In the genomic region with DNA sequence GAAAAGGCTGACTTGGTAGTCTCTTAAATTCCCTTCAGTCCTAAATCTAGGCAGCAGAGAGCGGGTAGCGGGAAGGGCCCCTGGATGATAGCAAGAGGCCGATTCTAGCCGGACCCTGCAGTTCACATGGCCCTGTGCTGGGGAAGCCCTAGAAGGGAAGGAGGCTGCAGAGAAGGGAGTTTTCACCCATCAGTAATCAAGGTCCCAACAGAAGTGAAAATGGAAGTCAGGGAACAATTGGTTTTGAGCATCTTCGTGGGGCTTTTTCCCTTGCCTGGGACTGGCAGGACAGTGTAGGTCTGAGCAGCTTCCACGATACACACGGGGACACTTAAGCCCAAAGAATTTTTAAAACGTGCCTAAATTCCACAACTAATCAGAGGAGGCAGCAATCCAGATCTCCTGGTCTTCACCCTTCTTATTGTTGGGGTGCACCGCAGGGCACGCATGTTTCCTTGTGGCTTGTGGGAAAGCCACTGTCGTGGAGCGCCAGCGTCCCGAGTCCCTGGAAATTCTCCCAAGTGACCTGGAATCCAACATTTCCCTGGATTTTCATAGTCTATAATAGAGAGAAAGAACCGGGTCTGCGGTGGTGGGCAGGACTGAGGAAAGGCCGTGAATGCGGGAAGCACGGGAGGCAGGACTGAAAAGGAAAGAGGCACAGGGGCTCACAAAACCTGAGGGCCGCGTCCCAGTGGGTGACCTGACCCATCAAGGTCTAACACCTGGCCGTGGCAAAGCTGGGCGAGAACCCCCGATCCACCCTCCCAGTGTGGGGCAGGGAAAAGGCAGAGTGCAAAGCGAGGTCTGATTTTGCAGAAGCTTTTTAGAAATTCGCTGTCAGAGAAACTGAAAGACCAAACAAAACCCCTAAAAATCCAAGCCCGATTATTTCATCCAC, we compare ENCODE assay signal across 7 cellular contexts. TPM values are rescaled to one million over a fixed set of nuclear protein-coding genes. Genes with fewer than 3 reads are reported as not detected.
DNase-seq lines count a peak whose midpoint lies in the region; ATAC-seq and TF ChIP-seq lines count a peak whose summit lies in the region.

No MANE protein-coding gene starts in this region.

- H3K36me3 Mint-ChIP-seq in activated naive CD4-positive, alpha-beta T cell treated with anti-CD3 and anti-CD28 coated beads, Interleukin-2, amount 50 U/mL, for 72 hours: peaks cover 0 to 6% of the 10 kb centered on the region in 2 donors

- TF ChIP-seq POLR2A in suprapubic skin (IDR thresholded peaks at IDR 0.05): no peak

- peaks cover 98% of the 10 kb centered on the region for H3K27me3 ChIP-seq in HUES48 (ENCODE audit: control insufficient read depth, insufficient read depth, low read length)
- no peaks in the 10 kb centered on the region for H3K27me3 ChIP-seq in suprapubic skin

- TF ChIP-seq CTCF in suprapubic skin (IDR thresholded peaks at IDR 0.05): no peak

- peak; percentile 3 to 12 for ATAC-seq in activated naive CD4-positive, alpha-beta T cell treated with anti-CD3 and anti-CD28 coated beads, Interleukin-2, amount 50 U/mL, for 72 hours

- H3K4me3 ChIP-seq in HUES48 (ENCODE audit: low read depth, low read length): peak overlapping the region; percentile 63
- H3K4me3 ChIP-seq in suprapubic skin: peak overlapping the region; percentile 86

- peak overlapping the region; percentile 72 to 78 for H3K27ac Mint-ChIP-seq in activated naive CD4-positive, alpha-beta T cell treated with anti-CD3 and anti-CD28 coated beads, Interleukin-2, amount 50 U/mL, for 72 hours

- H3K36me3 ChIP-seq in HUES48 (ENCODE audit: control insufficient read depth, insufficient read depth, low read length) (no peaks in the 10 kb centered on the region), suprapubic skin (no peaks in the 10 kb centered on the region)

- H3K27ac ChIP-seq in HUES48 (ENCODE audit: low read depth, low read length) (no peak overlapping the region), suprapubic skin (peak overlapping the region; percentile 87)

- H3K9me3 ChIP-seq in HUES48 (ENCODE audit: control insufficient read depth, insufficient read depth, low read length) (no peaks in the 10 kb centered on the region), suprapubic skin (no peaks in the 10 kb centered on the region)

- no peak overlapping the region for H3K9ac ChIP-seq in HUES48 (ENCODE audit: low read depth, low read length)

- no peaks in the 10 kb centered on the region for H3K9me3 Mint-ChIP-seq in activated naive CD4-positive, alpha-beta T cell treated with anti-CD3 and anti-CD28 coated beads, Interleukin-2, amount 50 U/mL, for 72 hours

- DNase-seq in activated naive CD4-positive, alpha-beta T cell treated with anti-CD3 and anti-CD28 coated beads, Interleukin-2, amount 50 U/mL, for 72 hours (ENCODE audit: low spot score in 2 of 2): no peak
- DNase-seq in iris pigment epithelial cell (ENCODE audit: low read depth) (peak; percentile 21), suprapubic skin (ENCODE audit: low spot score in 2 of 2) (no peak), cerebellar nuclear complex (lab: John Stamatoyannopoulos, UW) (no peak), activated gamma-delta T cell (lab: John Stamatoyannopoulos, UW) (no peak)
- DNase-seq in stimulated activated CD4-positive, alpha-beta T cell treated with anti-CD3 and anti-CD28 coated beads, Interleukin-12 subunit alpha, Interleukin-12 subunit beta, amount 100 ng/mL, for 4 hours: no peak

- H3K4me1 ChIP-seq in HUES48 (ENCODE audit: control insufficient read depth, insufficient read depth, low read length): peaks cover 19% of the 10 kb centered on the region
- H3K4me1 ChIP-seq in suprapubic skin: peaks cover 62% of the 10 kb centered on the region

- WGBS in suprapubic skin: 14% methylated on average over 27 of the region's 27 CpGs

- TF ChIP-seq EP300 in suprapubic skin (IDR thresholded peaks at IDR 0.05): no peak

RNA-seq across cellular contexts. Expression of a gene that starts 0.8 kb away (rescaled TPM):
- total RNA-seq in activated naive CD4-positive, alpha-beta T cell treated with anti-CD3 and anti-CD28 coated beads, Interleukin-2, amount 50 U/mL, for 72 hours: 1 to 10 TPM in 1 of 2 donors, under 1 TPM in 1; 0.57 to 2.3 TPM
- 10 to 100 TPM in 3 of 4 donors, 1 to 10 TPM in 1; 5.0 to 13.0 (median 10.8) TPM for total RNA-seq in suprapubic skin

RNA-seq across cellular contexts. Expression of a gene that starts 29.9 kb away (rescaled TPM):
- total RNA-seq in activated naive CD4-positive, alpha-beta T cell treated with anti-CD3 and anti-CD28 coated beads, Interleukin-2, amount 50 U/mL, for 72 hours: not detected
- 100 to 1,000 TPM in 2 of 4 donors, 10 to 100 TPM in 2; 58.2 to 219 (median 105) TPM for total RNA-seq in suprapubic skin

Comparison
In these comparisons a context has a peak if more than half of its experiments do, and no peak if none do; other contexts are left out.
1. RNA of a gene that starts 29.9 kb away (total RNA-seq): 58.2 to 219 TPM in suprapubic skin; not detected in activated naive CD4-positive, alpha-beta T cell treated with anti-CD3 and anti-CD28 coated beads, Interleukin-2, amount 50 U/mL, for 72 hours; every median in the first group is over 10 times any median in the second.